Comparison of ENCODE assay signal across 9 cellular contexts in genomic region chr12:47222960-47223847, GRCh38.
A peak's percentile ranks its signal among the peaks of the same experiment; 100 is the strongest.
DNase-seq lines count a peak whose midpoint lies in the region; ATAC-seq and TF ChIP-seq lines count a peak whose summit lies in the region.
"Had no signal": no experiment of that assay in that cellular context is flagged by ENCODE, and none has a peak within 500 bp of the region (broad histone marks: within the 10 kb centered on the region; RNA-seq: fewer than 3 reads in every experiment).

No MANE protein-coding gene starts in this region.

- WGBS in mesodermal cell (ENCODE audit: insufficient coverage in 2 of 2), 2 experiments, result 8 to 11% methylated on average over 6 of the region's 8 CpGs

- intact Hi-C loops in A673 (cut with micrococcal nuclease; ENCODE audit: unreplicated experiment) (loop anchor here (5.0 kb wide), 1 partner anchor 141 kb away; no protein-coding TSS in a partner anchor), breast epithelium (cut with DNase I; ENCODE audit: low total_unique reads) (no loop called here)

- CTCF ChIA-PET in A673 (lab: Charles Lee) (no interaction called here), HEK293T (lab: Yijun Ruan, JAX) (no interaction called here)

- TF ChIP-seq CTCF in A673 (conservative IDR thresholded peaks at IDR 0.05; ENCODE audit: low read depth, low read length) (no peak), breast epithelium (IDR thresholded peaks at IDR 0.05) (no peak)

- DNase-seq in A673 (ENCODE audit: low spot score), result peak; percentile 82
- no peak for DNase-seq in breast epithelium (ENCODE audit: low spot score in 2 of 2)
- DNase-seq in Ammon's horn (ENCODE audit: low spot score), result no peak
- no peak for DNase-seq in HEK293T (ENCODE audit: extremely low spot score)
- DNase-seq in NCI-H1105 (lab: John Stamatoyannopoulos, UW), result no peak
- DNase-seq: activated gamma-delta T cell treated with Interleukin-2 at 50 U/mL for 16 hours had no signal

- no peak overlapping the region for H3K4me3 ChIP-seq in A673 (ENCODE audit: low read depth, low read length, poor library complexity, severe bottlenecking)
- H3K4me3 ChIP-seq in HUES6 (ENCODE audit: low read depth, low read length), result peak overlapping the region; percentile 48
- peak overlapping the region in 1 of 3 donors; percentile 21 for H3K4me3 ChIP-seq in breast epithelium
- H3K4me3 ChIP-seq in mesodermal cell (ENCODE audit: extremely low read depth, insufficient read depth, low read length, poor library complexity, severe bottlenecking), result no peak overlapping the region

- BruUV-seq in A673 (replicated peaks; lab: Mats Ljungman, UMichigan), result no TSS peak

- H3K9ac ChIP-seq in HUES6 (ENCODE audit: low read length), result peak overlapping the region; percentile 77

- POLR2A ChIA-PET in A673 (lab: Charles Lee; ENCODE audit: low non-redundant PET) (interaction anchor here (0.6 kb wide), 1 partner anchor 16 kb away, joined by 3 read pairs; no protein-coding TSS in a partner anchor), HEK293T (lab: Yijun Ruan, JAX) (no interaction called here)

- ATAC-seq in HG03469 (IDR thresholded peaks at IDR 0.05; ENCODE audit: unreplicated experiment), result no peak

- H3K9me3 ChIP-seq in A673 (ENCODE audit: low read depth, low read length, poor library complexity, severe bottlenecking) (no peaks in the 10 kb centered on the region), HUES6 (ENCODE audit: control insufficient read depth, insufficient read depth, low read depth, low read length) (no peaks in the 10 kb centered on the region), breast epithelium (no peaks in the 10 kb centered on the region), mesodermal cell (ENCODE audit: control insufficient read depth, low read length) (no peaks in the 10 kb centered on the region)

- peak overlapping the region; percentile 80 for H3K27ac ChIP-seq in A673 (ENCODE audit: low read depth, low read length, poor library complexity, severe bottlenecking)
- H3K27ac ChIP-seq in HUES6 (ENCODE audit: low read depth, low read length), result peak overlapping the region; percentile 91
- H3K27ac ChIP-seq in breast epithelium, result peak overlapping the region; percentile 49 to 62
- peak overlapping the region; percentile 90 for H3K27ac ChIP-seq in mesodermal cell (ENCODE audit: low read depth, low read length, severe bottlenecking)

- no peak for TF ChIP-seq POLR2A in breast epithelium (IDR thresholded peaks at IDR 0.05)

- H3K27me3 ChIP-seq in A673 (replicated peaks; ENCODE audit: insufficient read depth, low read depth, low read length, poor library complexity) (no peaks in the 10 kb centered on the region), HUES6 (ENCODE audit: control insufficient read depth, insufficient read depth, low read length) (no peaks in the 10 kb centered on the region), breast epithelium (no peaks in the 10 kb centered on the region)

- H3K4me1 ChIP-seq in A673 (ENCODE audit: insufficient read depth, low read length, poor library complexity, severe bottlenecking), result peaks cover 38% of the 10 kb centered on the region
- H3K4me1 ChIP-seq in HUES6 (ENCODE audit: control insufficient read depth, insufficient read depth, low read length), result peaks cover 66% of the 10 kb centered on the region
- H3K4me1 ChIP-seq in breast epithelium, result no peaks in the 10 kb centered on the region
- peaks cover 24% of the 10 kb centered on the region for H3K4me1 ChIP-seq in mesodermal cell (ENCODE audit: control insufficient read depth, insufficient read depth, low read length, poor library complexity, severe bottlenecking)

- no peaks in the 10 kb centered on the region for H3K36me3 ChIP-seq in A673 (ENCODE audit: insufficient read depth, low read length, poor library complexity, severe bottlenecking)
- H3K36me3 ChIP-seq in HUES6 (ENCODE audit: control insufficient read depth, insufficient read depth, low read length), result no peaks in the 10 kb centered on the region
- no peaks in the 10 kb centered on the region for H3K36me3 ChIP-seq in breast epithelium
- no peaks in the 10 kb centered on the region for H3K36me3 ChIP-seq in mesodermal cell (ENCODE audit: control insufficient read depth, insufficient read depth, low read length)

TF ChIP-seq in HEK293T, 16 proteins besides CTCF, POLR2A, EP300 and RAD21:
- no peak for TF ChIP-seq PKNOX1 (IDR thresholded peaks at IDR 0.05)
- no peak for TF ChIP-seq BHLHE40 (IDR thresholded peaks at IDR 0.05; ENCODE audit: borderline replicate concordance)
- TF ChIP-seq HDGF (IDR thresholded peaks at IDR 0.05; ENCODE audit: borderline replicate concordance), result no peak
- no peak for TF ChIP-seq SP1 (IDR thresholded peaks at IDR 0.05)
- no peak for TF ChIP-seq CTBP1 (IDR thresholded peaks at IDR 0.05; ENCODE audit: borderline replicate concordance)
- no peak for TF ChIP-seq ZNF384 (IDR thresholded peaks at IDR 0.05)
- no peak for TF ChIP-seq TARDBP (IDR thresholded peaks at IDR 0.05)
- TF ChIP-seq LEF1 (IDR thresholded peaks at IDR 0.05; ENCODE audit: borderline replicate concordance), result no peak
- TF ChIP-seq FOXM1 (IDR thresholded peaks at IDR 0.05; ENCODE audit: borderline replicate concordance), result no peak
- no peak for TF ChIP-seq SUZ12 (IDR thresholded peaks at IDR 0.05)
- no peak for TF ChIP-seq ELF4 (IDR thresholded peaks at IDR 0.05)
- no peak for TF ChIP-seq FOXA1 (IDR thresholded peaks at IDR 0.05)
- no peak for TF ChIP-seq L3MBTL2 (conservative IDR thresholded peaks at IDR 0.05)
- TF ChIP-seq NFRKB (IDR thresholded peaks at IDR 0.05), result no peak
